In genomic region chr13:30052127-30052526, GRCh38 we compare ENCODE assay signal across 16 cellular contexts.
A peak's percentile ranks its signal among the peaks of the same experiment; 100 is the strongest.
DNase-seq lines count a peak whose midpoint lies in the region; ATAC-seq and TF ChIP-seq lines count a peak whose summit lies in the region.
"Had no signal": no experiment of that assay in that cellular context is flagged by ENCODE, and none has a peak within 500 bp of the region (broad histone marks: within the 10 kb centered on the region; RNA-seq: fewer than 3 reads in every experiment).

No MANE protein-coding gene starts in this region.

- TF ChIP-seq CTCF in Loucy (conservative IDR thresholded peaks at IDR 0.05; ENCODE audit: low read length): peak; percentile 45
- no peak for TF ChIP-seq CTCF in MCF 10A (IDR thresholded peaks at IDR 0.05; ENCODE audit: unreplicated experiment)

- H2BK120ac ChIP-seq in mesendoderm (ENCODE audit: low read depth, low read length): peak overlapping the region; percentile 98

- no peaks in the 10 kb centered on the region for H3K79me2 ChIP-seq in Loucy (ENCODE audit: insufficient read depth, low read length)
- no peaks in the 10 kb centered on the region for H3K79me2 ChIP-seq in mesendoderm (ENCODE audit: control insufficient read depth, insufficient read depth, low read length)

- peak overlapping the region; percentile 91 for H3K56ac ChIP-seq in mesendoderm (ENCODE audit: low read length)

- POLR2A ChIA-PET in activated CD8-positive, alpha-beta T cell treated with anti-CD3 and anti-CD28 coated beads, Interleukin-2, amount 10 ng/mL, durations not matched to agents 7 days and 5 days (lab: Charles Lee): no interaction called here
- POLR2A ChIA-PET in MCF 10A (lab: Yijun Ruan, JAX): no interaction called here

- peak overlapping the region; percentile 98 for H3K18ac ChIP-seq in mesendoderm (ENCODE audit: low read length)

- H3K9ac ChIP-seq in Loucy (ENCODE audit: low read depth, low read length, poor library complexity, severe bottlenecking) (peak overlapping the region; percentile 74), mesendoderm (ENCODE audit: low read length) (peak overlapping the region; percentile 65)
- H3K9ac ChIP-seq: GM23248 had no signal

- H3F3A ChIP-seq in Loucy (ENCODE audit: low read depth): peaks cover 7% of the 10 kb centered on the region

- H4K5ac ChIP-seq in mesendoderm (ENCODE audit: low read length): no peak overlapping the region

- no TSS peak for BruUV-seq in MCF 10A (replicated peaks; lab: Mats Ljungman, UMichigan)

- no peaks in the 10 kb centered on the region for H3K9me3 Mint-ChIP-seq in activated CD8-positive, alpha-beta T cell treated with anti-CD3 and anti-CD28 coated beads, Interleukin-2, amount 10 ng/mL, durations not matched to agents 7 days and 5 days (ENCODE audit: insufficient read depth)
- H3K9me3 Mint-ChIP-seq in MCF 10A (ENCODE audit: unreplicated experiment): peaks cover 7% of the 10 kb centered on the region
- H3K9me3 Mint-ChIP-seq: activated CD4-positive, alpha-beta memory T cell treated with anti-CD3 and anti-CD28 coated beads for 36 hours had no signal

- H3K27me3 Mint-ChIP-seq in activated CD8-positive, alpha-beta T cell treated with anti-CD3 and anti-CD28 coated beads, Interleukin-2, amount 10 ng/mL, durations not matched to agents 7 days and 5 days (ENCODE audit: low read depth): peaks cover 5% of the 10 kb centered on the region
- no peaks in the 10 kb centered on the region for H3K27me3 Mint-ChIP-seq in MCF 10A (ENCODE audit: insufficient read depth, unreplicated experiment)

- DNase-seq in GDM1 (lab: John Stamatoyannopoulos, UW) (peak; percentile 67), mesendoderm (peak; percentile 94), middle frontal gyrus (ENCODE audit: extremely low spot score, low spot score) (no peak), MCF 10A (ENCODE audit: unreplicated experiment) (no peak)
- DNase-seq in activated CD8-positive, alpha-beta T cell treated with anti-CD3 and anti-CD28 coated beads, Interleukin-2, amount 10 ng/mL, durations not matched to agents 7 days and 5 days: no peak
- DNase-seq in activated naive CD4-positive, alpha-beta T cell treated with Interleukin-2 at 50 U/mL for 16 hours: no peak
- DNase-seq: activated CD4-positive, alpha-beta memory T cell treated with anti-CD3 and anti-CD28 coated beads for 36 hours; CD4-positive, alpha-beta memory T cell; GM23248; left ventricle myocardium superior; NCI-H1092; small intestine had no signal

- intact Hi-C loops in MCF 10A (cut with micrococcal nuclease): no loop called here

- no peak overlapping the region for H3K4me3 Mint-ChIP-seq in activated CD8-positive, alpha-beta T cell treated with anti-CD3 and anti-CD28 coated beads, Interleukin-2, amount 10 ng/mL, durations not matched to agents 7 days and 5 days
- H3K4me3 Mint-ChIP-seq in MCF 10A (ENCODE audit: unreplicated experiment): no peak overlapping the region
- H3K4me3 Mint-ChIP-seq: activated CD4-positive, alpha-beta memory T cell treated with anti-CD3 and anti-CD28 coated beads for 36 hours; T-helper 1 cell treated with Interleukin-12 subunit alpha and Interleukin-12 subunit beta and Interleukin-4 antibody, amounts not matched to agents 30 μg/mL and 1 μg/mL, for 36 hours had no signal

- H3K4me2 ChIP-seq in Loucy (ENCODE audit: low read depth, low read length, poor library complexity, severe bottlenecking): peak overlapping the region; percentile 93
- no peak overlapping the region for H3K4me2 ChIP-seq in mesendoderm (ENCODE audit: low read length)

- peak overlapping the region; percentile 68 for H3K4ac ChIP-seq in mesendoderm (ENCODE audit: low read depth, low read length)

- H3K9me2 ChIP-seq in Loucy (replicated peaks; ENCODE audit: low read depth, low read length): no peaks in the 10 kb centered on the region

- no peaks in the 10 kb centered on the region for H3K36me3 Mint-ChIP-seq in activated CD8-positive, alpha-beta T cell treated with anti-CD3 and anti-CD28 coated beads, Interleukin-2, amount 10 ng/mL, durations not matched to agents 7 days and 5 days (ENCODE audit: low read depth)
- no peaks in the 10 kb centered on the region for H3K36me3 Mint-ChIP-seq in MCF 10A (ENCODE audit: insufficient read depth, unreplicated experiment)
- H3K36me3 Mint-ChIP-seq: activated CD4-positive, alpha-beta memory T cell treated with anti-CD3 and anti-CD28 coated beads for 36 hours had no signal

- H2BK15ac ChIP-seq in mesendoderm (replicated peaks; ENCODE audit: low read depth): peak overlapping the region; percentile 99

- peak overlapping the region; percentile 37; the same call in 1 of the 2 replicates for H2AFZ ChIP-seq in Loucy (ENCODE audit: low read length)
- H2AFZ ChIP-seq: GM23248 had no signal

- H3K4me1 ChIP-seq in Loucy (ENCODE audit: insufficient read depth, low read length, poor library complexity, severe bottlenecking) (peaks cover 61% of the 10 kb centered on the region), mesendoderm (ENCODE audit: control insufficient read depth, low read depth, low read length) (peaks cover 15% of the 10 kb centered on the region)

- no peak for ATAC-seq in activated CD8-positive, alpha-beta T cell treated with anti-CD3 and anti-CD28 coated beads, Interleukin-2, amount 10 ng/mL, durations not matched to agents 7 days and 5 days
- no peak for ATAC-seq in HG02840 (IDR thresholded peaks at IDR 0.05; ENCODE audit: low FRiP score, unreplicated experiment)
- ATAC-seq: left ventricle myocardium superior had no signal

- no peak overlapping the region for H3K23ac ChIP-seq in mesendoderm (ENCODE audit: low read length)

- H3K4me3 ChIP-seq in Loucy (ENCODE audit: low read length, poor library complexity, severe bottlenecking) (peak overlapping the region; percentile 69), mesendoderm (ENCODE audit: low read length) (no peak overlapping the region)
- H3K4me3 ChIP-seq: cardiac muscle cell, GM23248 had no signal

- H3K9me3 ChIP-seq in Loucy (ENCODE audit: insufficient read depth, low read depth, low read length): no peaks in the 10 kb centered on the region

- peak overlapping the region; percentile 92 for H2AK5ac ChIP-seq in mesendoderm (ENCODE audit: low read length)

- peaks cover 36% of the 10 kb centered on the region for H3K4me1 Mint-ChIP-seq in activated CD8-positive, alpha-beta T cell treated with anti-CD3 and anti-CD28 coated beads, Interleukin-2, amount 10 ng/mL, durations not matched to agents 7 days and 5 days (ENCODE audit: low read depth)
- peaks cover 7% of the 10 kb centered on the region for H3K4me1 Mint-ChIP-seq in MCF 10A (ENCODE audit: insufficient read depth, unreplicated experiment)

- H3K79me1 ChIP-seq in mesendoderm (ENCODE audit: low read length): no peaks in the 10 kb centered on the region

- H4K8ac ChIP-seq in mesendoderm (ENCODE audit: low read depth, low read length): no peak overlapping the region

- H3K36me3 ChIP-seq in Loucy (ENCODE audit: insufficient read depth, low read length) (no peaks in the 10 kb centered on the region), mesendoderm (ENCODE audit: control insufficient read depth, insufficient read depth, low read length) (no peaks in the 10 kb centered on the region)
- H3K36me3 ChIP-seq: cardiac muscle cell had no signal

- H3K27ac Mint-ChIP-seq in activated CD8-positive, alpha-beta T cell treated with anti-CD3 and anti-CD28 coated beads, Interleukin-2, amount 10 ng/mL, durations not matched to agents 7 days and 5 days: peak overlapping the region; percentile 71
- H3K27ac Mint-ChIP-seq in MCF 10A (ENCODE audit: low read depth, unreplicated experiment): no peak overlapping the region
- H3K27ac Mint-ChIP-seq: activated CD4-positive, alpha-beta memory T cell treated with anti-CD3 and anti-CD28 coated beads for 36 hours; T-helper 1 cell treated with Interleukin-12 subunit alpha and Interleukin-12 subunit beta and Interleukin-4 antibody, amounts not matched to agents 30 μg/mL and 1 μg/mL, for 36 hours had no signal

- peak overlapping the region; percentile 99 for H3K27ac ChIP-seq in mesendoderm (ENCODE audit: low read depth, low read length)
- H3K27ac ChIP-seq: cardiac muscle cell, GM23248 had no signal

- WGBS in mesendoderm (ENCODE audit: extremely low coverage, insufficient coverage, low lambda C conversion rate): no CpG with 5 or more reads among the region's 7 CpGs

- H2BK5ac ChIP-seq in mesendoderm (ENCODE audit: low read length): peak overlapping the region; percentile 99

- H3K27me3 ChIP-seq in Loucy (ENCODE audit: insufficient read depth, low read length, poor library complexity, severe bottlenecking) (no peaks in the 10 kb centered on the region), mesendoderm (ENCODE audit: insufficient read depth, low read length, poor library complexity) (no peaks in the 10 kb centered on the region)
- H3K27me3 ChIP-seq: cardiac muscle cell had no signal

- CTCF ChIA-PET in activated CD8-positive, alpha-beta T cell treated with anti-CD3 and anti-CD28 coated beads, Interleukin-2, amount 10 ng/mL, durations not matched to agents 7 days and 5 days (lab: Charles Lee): interaction anchor here (1.0 kb wide), 2 partner anchors 61 to 128 kb away, joined by 4 read pairs; no protein-coding TSS in a partner anchor
- CTCF ChIA-PET in MCF 10A (lab: Yijun Ruan, JAX): no interaction called here

- no peaks in the 10 kb centered on the region for H4K20me1 ChIP-seq in Loucy (ENCODE audit: insufficient read depth, low read length, poor library complexity, severe bottlenecking)

Comparison
In these comparisons a context has a peak if more than half of its experiments do, and no peak if none do; other contexts are left out.
1. DNase-seq: peak in GDM1 (single experiment) and mesendoderm (single experiment); none in activated CD8-positive, alpha-beta T cell treated with anti-CD3 and anti-CD28 coated beads, Interleukin-2, amount 10 ng/mL, durations not matched to agents 7 days and 5 days (single experiment), middle frontal gyrus (single experiment), activated naive CD4-positive, alpha-beta T cell treated with Interleukin-2 at 50 U/mL for 16 hours (single experiment) and MCF 10A (single experiment).